1 cellular context compared by ENCODE assay signal in the genomic region with DNA sequence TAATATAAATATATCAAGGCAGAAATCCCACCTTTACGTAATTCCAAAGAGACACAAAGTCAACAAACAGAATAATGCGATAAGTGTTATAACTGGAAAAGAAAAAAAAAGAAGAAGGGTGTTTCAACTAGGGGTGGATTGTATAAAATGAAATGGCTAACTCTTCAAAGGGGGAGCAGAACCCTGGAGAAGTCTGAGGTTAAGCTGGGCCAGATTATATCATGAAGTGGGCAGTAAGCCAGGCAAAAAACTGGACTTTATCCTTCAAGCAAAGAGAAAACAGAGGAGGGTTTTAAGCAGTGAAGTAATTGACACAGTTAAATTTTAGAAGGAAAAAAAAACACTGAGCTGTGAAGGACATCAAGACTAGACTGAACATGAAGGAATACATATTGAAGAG.
TF ChIP-seq lines count a peak whose summit lies in the region.

No MANE protein-coding gene starts in this region.

TF ChIP-seq in HepG2, 621 proteins besides CTCF, POLR2A, EP300 and RAD21 (continued from another document):
- peak; percentile 36; the same call in 1 of the 2 replicates for TF ChIP-seq ZNF652 (CRISPR knock-in tag; IDR thresholded peaks at IDR 0.05; ENCODE audit: borderline replicate concordance, low read depth)
- peak; percentile 50; the same call in 1 of the 2 replicates for TF ChIP-seq SAP130 (CRISPR knock-in tag; IDR thresholded peaks at IDR 0.05; ENCODE audit: low read depth)
- TF ChIP-seq IRF1 (CRISPR knock-in tag; IDR thresholded peaks at IDR 0.05; ENCODE audit: low read depth) = no peak
- TF ChIP-seq SSRP1 (CRISPR knock-in tag; IDR thresholded peaks at IDR 0.05) = no peak
- no peak for TF ChIP-seq ZC3H4 (CRISPR knock-in tag; IDR thresholded peaks at IDR 0.05; ENCODE audit: borderline replicate concordance)
- no peak for TF ChIP-seq WIZ (CRISPR knock-in tag; IDR thresholded peaks at IDR 0.05)
- no peak for TF ChIP-seq GPBP1L1 (CRISPR knock-in tag; IDR thresholded peaks at IDR 0.05)
- no peak for TF ChIP-seq JARID2 (CRISPR knock-in tag; IDR thresholded peaks at IDR 0.05; ENCODE audit: insufficient replicate concordance)
- TF ChIP-seq POLR2AphosphoS5 (IDR thresholded peaks at IDR 0.05; ENCODE audit: low read depth, low read length) = no peak
- TF ChIP-seq ZNF788 (CRISPR knock-in tag; IDR thresholded peaks at IDR 0.05; ENCODE audit: borderline replicate concordance) = no peak
- TF ChIP-seq HNF4G (IDR thresholded peaks at IDR 0.05; ENCODE audit: borderline replicate concordance, low read depth, low read length) = peak; percentile 67
- no peak for TF ChIP-seq HNF4G (CRISPR knock-in tag; IDR thresholded peaks at IDR 0.05; ENCODE audit: borderline replicate concordance, low read depth)
- peak; percentile 62; the same call in 1 of the 2 replicates for TF ChIP-seq HOMEZ (CRISPR knock-in tag; IDR thresholded peaks at IDR 0.05; ENCODE audit: low read depth)
- peak; percentile 90; the same call in 1 of the 2 replicates for TF ChIP-seq THRA (CRISPR knock-in tag; IDR thresholded peaks at IDR 0.05; ENCODE audit: borderline replicate concordance)
- TF ChIP-seq ZNF777 (CRISPR knock-in tag; IDR thresholded peaks at IDR 0.05) = no peak
- TF ChIP-seq, protein P1, sequence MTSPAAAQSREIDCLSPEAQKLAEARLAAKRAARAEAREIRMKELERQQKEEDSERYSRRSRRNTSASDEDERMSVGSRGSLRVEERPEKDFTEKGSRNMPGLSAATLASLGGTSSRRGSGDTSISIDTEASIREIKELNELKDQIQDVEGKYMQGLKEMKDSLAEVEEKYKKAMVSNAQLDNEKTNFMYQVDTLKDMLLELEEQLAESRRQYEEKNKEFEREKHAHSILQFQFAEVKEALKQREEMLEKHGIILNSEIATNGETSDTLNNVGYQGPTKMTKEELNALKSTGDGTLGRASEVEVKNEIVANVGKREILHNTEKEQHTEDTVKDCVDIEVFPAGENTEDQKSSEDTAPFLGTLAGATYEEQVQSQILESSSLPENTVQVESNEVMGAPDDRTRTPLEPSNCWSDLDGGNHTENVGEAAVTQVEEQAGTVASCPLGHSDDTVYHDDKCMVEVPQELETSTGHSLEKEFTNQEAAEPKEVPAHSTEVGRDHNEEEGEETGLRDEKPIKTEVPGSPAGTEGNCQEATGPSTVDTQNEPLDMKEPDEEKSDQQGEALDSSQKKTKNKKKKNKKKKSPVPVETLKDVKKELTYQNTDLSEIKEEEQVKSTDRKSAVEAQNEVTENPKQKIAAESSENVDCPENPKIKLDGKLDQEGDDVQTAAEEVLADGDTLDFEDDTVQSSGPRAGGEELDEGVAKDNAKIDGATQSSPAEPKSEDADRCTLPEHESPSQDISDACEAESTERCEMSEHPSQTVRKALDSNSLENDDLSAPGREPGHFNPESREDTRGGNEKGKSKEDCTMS (CRISPR knock-in tag; conservative IDR thresholded peaks at IDR 0.05) = no peak
- no peak for TF ChIP-seq KLF11 (CRISPR knock-in tag; IDR thresholded peaks at IDR 0.05)
- no peak for TF ChIP-seq ESRRA (CRISPR knock-in tag; IDR thresholded peaks at IDR 0.05; ENCODE audit: low read depth)
- TF ChIP-seq ZNF205 (CRISPR knock-in tag; IDR thresholded peaks at IDR 0.05) = 0 out of 2 replicates have a peak, but pooled peaks have one; percentile 48
- no peak for TF ChIP-seq ZNF276 (CRISPR knock-in tag; IDR thresholded peaks at IDR 0.05; ENCODE audit: low read depth)
- no peak for TF ChIP-seq NFYC (CRISPR knock-in tag; IDR thresholded peaks at IDR 0.05)
- no peak for TF ChIP-seq ZNF615 (CRISPR knock-in tag; IDR thresholded peaks at IDR 0.05; ENCODE audit: borderline replicate concordance)
- TF ChIP-seq SIN3B (IDR thresholded peaks at IDR 0.05; ENCODE audit: low read length) = no peak
TF ChIP-seq in HepG2: peak in this region for 54.
